Comparison of ENCODE assay signal across 8 cellular contexts in the genomic region with DNA sequence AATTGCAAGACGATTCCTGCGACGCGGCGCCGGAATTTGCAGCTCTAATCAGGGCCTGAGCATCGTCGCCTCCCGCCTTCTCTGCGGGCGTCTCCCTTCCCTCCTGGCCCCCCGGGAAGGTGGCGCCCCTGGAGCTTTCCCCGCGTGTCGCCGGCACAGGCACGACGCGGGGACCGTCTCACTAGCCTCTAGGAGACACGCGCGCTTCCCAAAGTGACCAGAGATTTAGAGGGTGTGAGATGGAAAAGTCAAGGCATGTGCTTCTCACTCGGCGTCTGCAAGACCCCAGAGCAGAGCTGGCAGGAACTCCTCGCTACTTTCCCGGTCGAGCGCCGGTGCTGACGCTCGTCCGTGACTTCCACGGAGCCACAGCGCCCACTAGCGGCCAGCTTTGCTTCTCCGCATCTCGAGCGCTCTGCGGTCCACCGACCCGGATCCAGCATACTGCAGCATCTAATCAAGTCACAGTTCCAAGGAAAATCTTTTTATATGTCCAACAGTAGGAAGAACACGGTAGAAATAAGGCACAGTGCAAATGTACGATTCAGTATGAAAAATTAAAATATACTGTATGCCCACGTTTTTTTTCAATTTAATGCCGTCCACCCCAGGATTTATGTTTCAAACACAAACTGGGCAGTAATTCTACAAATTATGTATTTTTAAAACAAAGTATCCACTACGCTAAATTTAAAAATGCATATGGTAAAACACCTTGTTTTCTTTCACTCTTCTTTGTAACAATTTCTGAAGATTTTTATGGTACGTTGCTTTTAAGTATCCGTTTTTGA. TPM values are rescaled to one million over a fixed set of nuclear protein-coding genes. Genes with fewer than 3 reads are reported as not detected.
DNase-seq lines count a peak whose midpoint lies in the region; ATAC-seq and TF ChIP-seq lines count a peak whose summit lies in the region.

No MANE protein-coding gene starts in this region.

- H3K4me1 ChIP-seq in Loucy (ENCODE audit: insufficient read depth, low read length, poor library complexity, severe bottlenecking) (no peaks in the 10 kb centered on the region), thoracic aorta (ENCODE audit: control insufficient read depth in 1 of 2, low read depth in 2 of 2) (peaks cover 0 to 5% of the 10 kb centered on the region in 2 donors)

- no peak overlapping the region for H3K4me3 ChIP-seq in Loucy (ENCODE audit: low read length, poor library complexity, severe bottlenecking)
- peak overlapping the region; percentile 79 for H3K4me3 ChIP-seq in SK-N-MC
- peak overlapping the region; percentile 89 for H3K4me3 ChIP-seq in thoracic aorta

- no peaks in the 10 kb centered on the region for H3K9me3 ChIP-seq in Loucy (ENCODE audit: insufficient read depth, low read depth, low read length)
- H3K9me3 ChIP-seq in SK-N-MC (ENCODE audit: low read depth, low read length): no peaks in the 10 kb centered on the region
- no peaks in the 10 kb centered on the region for H3K9me3 ChIP-seq in thoracic aorta

- H3K4me3 Mint-ChIP-seq in activated naive CD4-positive, alpha-beta T cell treated with anti-CD3 and anti-CD28 coated beads, Interleukin-2, amount 50 U/mL, for 24 hours: peak overlapping the region; percentile 92
- peak overlapping the region; percentile 90 for H3K4me3 Mint-ChIP-seq in osteocyte (ENCODE audit: unreplicated experiment)

- H3K36me3 ChIP-seq in Loucy (ENCODE audit: insufficient read depth, low read length) (peaks cover 12% of the 10 kb centered on the region; the same call in 1 of the 2 replicates), SK-N-MC (ENCODE audit: insufficient read depth, low read length) (peaks cover 11% of the 10 kb centered on the region), thoracic aorta (no peaks in the 10 kb centered on the region)

- H2AFZ ChIP-seq in Loucy (ENCODE audit: low read length): no peak overlapping the region

- DNase-seq in ELF-1 (ENCODE audit: low read depth, low spot score): peak; percentile 95
- peak; percentile 39 for DNase-seq in GOT3 (lab: John Stamatoyannopoulos, UW)
- DNase-seq in SK-N-MC (ENCODE audit: low read depth, low spot score): peak; percentile 44
- DNase-seq in glomerular visceral epithelial cell (ENCODE audit: extremely low spot score): peak; percentile 90
- DNase-seq in osteocyte (ENCODE audit: extremely low spot score, unreplicated experiment): peak; percentile 95
- DNase-seq in thoracic aorta (ENCODE audit: low spot score): peak; percentile 66

- no peaks in the 10 kb centered on the region for H3K9me2 ChIP-seq in Loucy (replicated peaks; ENCODE audit: low read depth, low read length)

- H3K27ac ChIP-seq in SK-N-MC (no peak overlapping the region), thoracic aorta (peak overlapping the region; percentile 51 to 78)

- H3K9ac ChIP-seq in Loucy (ENCODE audit: low read depth, low read length, poor library complexity, severe bottlenecking) (no peak overlapping the region), SK-N-MC (ENCODE audit: insufficient read length) (no peak overlapping the region)

- H3K27me3 ChIP-seq in Loucy (ENCODE audit: insufficient read depth, low read length, poor library complexity, severe bottlenecking) (no peaks in the 10 kb centered on the region), thoracic aorta (replicated peaks; ENCODE audit: insufficient read depth) (no peaks in the 10 kb centered on the region)

- peaks cover 3% of the 10 kb centered on the region for H3K36me3 Mint-ChIP-seq in activated naive CD4-positive, alpha-beta T cell treated with anti-CD3 and anti-CD28 coated beads, Interleukin-2, amount 50 U/mL, for 24 hours
- H3K36me3 Mint-ChIP-seq in osteocyte (ENCODE audit: unreplicated experiment): peaks cover 8% of the 10 kb centered on the region

- H3K4me2 ChIP-seq in Loucy (ENCODE audit: low read depth, low read length, poor library complexity, severe bottlenecking): no peak overlapping the region

- peaks cover 18% of the 10 kb centered on the region for H3K27me3 Mint-ChIP-seq in activated naive CD4-positive, alpha-beta T cell treated with anti-CD3 and anti-CD28 coated beads, Interleukin-2, amount 50 U/mL, for 24 hours
- no peaks in the 10 kb centered on the region for H3K27me3 Mint-ChIP-seq in osteocyte (ENCODE audit: unreplicated experiment)

- no peaks in the 10 kb centered on the region for H3K9me3 Mint-ChIP-seq in activated naive CD4-positive, alpha-beta T cell treated with anti-CD3 and anti-CD28 coated beads, Interleukin-2, amount 50 U/mL, for 24 hours
- no peaks in the 10 kb centered on the region for H3K9me3 Mint-ChIP-seq in osteocyte (ENCODE audit: unreplicated experiment)

- TF ChIP-seq CTCF in Loucy (conservative IDR thresholded peaks at IDR 0.05; ENCODE audit: low read length): peak; percentile 57
- TF ChIP-seq CTCF in osteocyte (IDR thresholded peaks at IDR 0.05): peak; percentile 97
- TF ChIP-seq CTCF in thoracic aorta (IDR thresholded peaks at IDR 0.05): peak; percentile 96

- H3K4me1 Mint-ChIP-seq in activated naive CD4-positive, alpha-beta T cell treated with anti-CD3 and anti-CD28 coated beads, Interleukin-2, amount 50 U/mL, for 24 hours: peaks cover 20% of the 10 kb centered on the region
- peaks cover 16% of the 10 kb centered on the region for H3K4me1 Mint-ChIP-seq in osteocyte (ENCODE audit: unreplicated experiment)

- no peaks in the 10 kb centered on the region for H3K79me2 ChIP-seq in Loucy (ENCODE audit: insufficient read depth, low read length)

- H4K20me1 ChIP-seq in Loucy (ENCODE audit: insufficient read depth, low read length, poor library complexity, severe bottlenecking): no peaks in the 10 kb centered on the region

- H3F3A ChIP-seq in Loucy (ENCODE audit: low read depth): no peaks in the 10 kb centered on the region

- ATAC-seq in thoracic aorta (ENCODE audit: insufficient number of reproducible peaks, low FRiP score, low read depth): peak; percentile 54

- peak overlapping the region; percentile 30 for H3K27ac Mint-ChIP-seq in activated naive CD4-positive, alpha-beta T cell treated with anti-CD3 and anti-CD28 coated beads, Interleukin-2, amount 50 U/mL, for 24 hours
- peak overlapping the region; percentile 73 for H3K27ac Mint-ChIP-seq in osteocyte (ENCODE audit: unreplicated experiment)

RNA-seq across cellular contexts. Expression of a gene that starts 1.0 kb away (rescaled TPM):
- total RNA-seq in osteocyte (49.2 and 50.0 TPM in 2 replicates), thoracic aorta (10 to 100 TPM; 27.2 to 45.2 TPM)

RNA-seq across cellular contexts. Expression of a gene that starts 31.5 kb away (rescaled TPM):
- total RNA-seq in osteocyte (65.8 and 78.8 TPM in 2 replicates), thoracic aorta (100 to 1,000 TPM; 112 to 159 TPM)

Comparison
In these comparisons a context has a peak if more than half of its experiments do, and no peak if none do; other contexts are left out.
1. DNase-seq: peak in every context shown above with its lines; median percentile 95 in ELF-1; 95 in osteocyte; 90 in glomerular visceral epithelial cell; 66 in thoracic aorta; 44 in SK-N-MC; 39 in GOT3.